ENCODE assay signal across 9 cellular contexts in genomic region chr1:235867903-235868469, GRCh38. TPM values are rescaled to one million over a fixed set of nuclear protein-coding genes. Genes with fewer than 3 reads are reported as not detected.
DNase-seq lines count a peak whose midpoint lies in the region; ATAC-seq and TF ChIP-seq lines count a peak whose summit lies in the region.
"Had no signal": no experiment of that assay in that cellular context is flagged by ENCODE, and none has a peak within 500 bp of the region (broad histone marks: within the 10 kb centered on the region; RNA-seq: fewer than 3 reads in every experiment).

No MANE protein-coding gene starts in this region.

- TF ChIP-seq CTCF in GM06990 (IDR thresholded peaks at IDR 0.05; ENCODE audit: insufficient read depth, low read length, poor library complexity, severe bottlenecking) (no peak), GM23338 (conservative IDR thresholded peaks at IDR 0.05; ENCODE audit: low read depth in 2 of 2) (no peak), spleen (IDR thresholded peaks at IDR 0.05 in 8 of 11, conservative IDR thresholded peaks at IDR 0.05 in 3 of 11) (no peak)

- H3K4me3 ChIP-seq in GM06990 (replicated peaks; ENCODE audit: low read depth, low read length): peak overlapping the region; percentile 89
- peak overlapping the region; percentile 72 for H3K4me3 ChIP-seq in GM23338
- peak overlapping the region in 6 of 8 donors; percentile 11 to 97 (median 88) for H3K4me3 ChIP-seq in spleen

- DNase-seq in GM06990 (ENCODE audit: extremely low read depth, insufficient read length) (peak; percentile 76), GM23338 (ENCODE audit: low spot score) (no peak), SKM-1 (lab: John Stamatoyannopoulos, UW; ENCODE audit: unreplicated experiment) (peak; percentile 42), spleen (no peak), C1 segment of cervical spinal cord (lab: John Stamatoyannopoulos, UW) (no peak), NCI-H1694 (lab: John Stamatoyannopoulos, UW) (no peak), NCI-H146 treated with DMSO at 0.1 percent for 48 hours (lab: John Stamatoyannopoulos, UW; ENCODE audit: unreplicated experiment) (no peak)
- peak; percentile 44 to 54 (median 49) for DNase-seq in effector memory CD8-positive, alpha-beta T cell
- DNase-seq: IMR-90 had no signal

- 21 to 40% (median 33%) methylated on average over 9 of the region's 9 CpGs for WGBS in spleen, 5 donors

- no peak overlapping the region for H3K27ac ChIP-seq in GM23338 (ENCODE audit: low read depth)
- peak overlapping the region; percentile 94 to 100 (median 98) for H3K27ac ChIP-seq in spleen

- no peaks in the 10 kb centered on the region for H3K36me3 Mint-ChIP-seq in GM23338 (ENCODE audit: low read depth)
- H3K36me3 Mint-ChIP-seq in effector memory CD8-positive, alpha-beta T cell (ENCODE audit: insufficient read depth): peaks cover 54% of the 10 kb centered on the region

- peak overlapping the region; percentile 92 for H3K4me3 Mint-ChIP-seq in GM23338
- peak overlapping the region; percentile 95 to 100 for H3K4me3 Mint-ChIP-seq in effector memory CD8-positive, alpha-beta T cell

- peak overlapping the region; percentile 100 for H2AFZ ChIP-seq in GM23338

- no peak for ATAC-seq in GM23338
- peak; percentile 48 for ATAC-seq in effector memory CD8-positive, alpha-beta T cell (replicated peaks)

- no peaks in the 10 kb centered on the region for H3K9me3 Mint-ChIP-seq in GM23338
- no peaks in the 10 kb centered on the region for H3K9me3 Mint-ChIP-seq in effector memory CD8-positive, alpha-beta T cell

- H3K9me2 ChIP-seq in GM23338 (ENCODE audit: insufficient read depth): no peaks in the 10 kb centered on the region

- no peak overlapping the region for H3K27ac Mint-ChIP-seq in GM23338
- H3K27ac Mint-ChIP-seq in effector memory CD8-positive, alpha-beta T cell: peak overlapping the region in 1 of 2 donors; percentile 100

- no peaks in the 10 kb centered on the region for H3K79me2 ChIP-seq in GM23338 (replicated peaks; ENCODE audit: insufficient read depth)

- peaks cover 13% of the 10 kb centered on the region for H3K4me1 Mint-ChIP-seq in GM23338
- H3K4me1 Mint-ChIP-seq in effector memory CD8-positive, alpha-beta T cell (ENCODE audit: low read depth in 2 of 2): peaks cover 44 to 58% of the 10 kb centered on the region in 2 donors

- H3K4me2 ChIP-seq in GM23338: peak overlapping the region; percentile 94

- no peak for TF ChIP-seq POLR2A in spleen (IDR thresholded peaks at IDR 0.05)

- H3K36me3 ChIP-seq in GM06990 (ENCODE audit: control insufficient read depth, insufficient read depth, low read length) (no peaks in the 10 kb centered on the region), GM23338 (ENCODE audit: insufficient read depth) (no peaks in the 10 kb centered on the region), spleen (no peaks in the 10 kb centered on the region)

- H3K27me3 ChIP-seq in GM06990 (replicated peaks; ENCODE audit: control insufficient read depth, insufficient read depth, low read length) (no peaks in the 10 kb centered on the region), GM23338 (ENCODE audit: insufficient read depth) (peaks cover 27% of the 10 kb centered on the region), spleen (replicated peaks in 1 of 7) (no peaks in the 10 kb centered on the region)

- H3F3A ChIP-seq in GM23338 (replicated peaks; ENCODE audit: low read depth): peaks cover 5% of the 10 kb centered on the region; the same call in 1 of the 2 replicates

- intact Hi-C loops in spleen (cut with DNase I; ENCODE audit: low total_unique reads): no loop called here

- peaks cover 20% of the 10 kb centered on the region for H3K27me3 Mint-ChIP-seq in GM23338 (ENCODE audit: insufficient read depth, low read depth, poor library complexity)
- H3K27me3 Mint-ChIP-seq in effector memory CD8-positive, alpha-beta T cell: no peaks in the 10 kb centered on the region

- H3K4me1 ChIP-seq in GM23338 (ENCODE audit: insufficient read depth) (peaks cover 8% of the 10 kb centered on the region; the same call in 1 of the 2 replicates), spleen (peaks cover 19 to 79% (median 50%) of the 10 kb centered on the region in 6 donors)

- H3K9me3 ChIP-seq in spleen: no peaks in the 10 kb centered on the region

- no peaks in the 10 kb centered on the region for H4K20me1 ChIP-seq in GM23338 (replicated peaks; ENCODE audit: insufficient read depth)

TF ChIP-seq in GM23338, 12 proteins besides CTCF, POLR2A, EP300 and RAD21 (continues in another document):
- TF ChIP-seq, protein P1, sequence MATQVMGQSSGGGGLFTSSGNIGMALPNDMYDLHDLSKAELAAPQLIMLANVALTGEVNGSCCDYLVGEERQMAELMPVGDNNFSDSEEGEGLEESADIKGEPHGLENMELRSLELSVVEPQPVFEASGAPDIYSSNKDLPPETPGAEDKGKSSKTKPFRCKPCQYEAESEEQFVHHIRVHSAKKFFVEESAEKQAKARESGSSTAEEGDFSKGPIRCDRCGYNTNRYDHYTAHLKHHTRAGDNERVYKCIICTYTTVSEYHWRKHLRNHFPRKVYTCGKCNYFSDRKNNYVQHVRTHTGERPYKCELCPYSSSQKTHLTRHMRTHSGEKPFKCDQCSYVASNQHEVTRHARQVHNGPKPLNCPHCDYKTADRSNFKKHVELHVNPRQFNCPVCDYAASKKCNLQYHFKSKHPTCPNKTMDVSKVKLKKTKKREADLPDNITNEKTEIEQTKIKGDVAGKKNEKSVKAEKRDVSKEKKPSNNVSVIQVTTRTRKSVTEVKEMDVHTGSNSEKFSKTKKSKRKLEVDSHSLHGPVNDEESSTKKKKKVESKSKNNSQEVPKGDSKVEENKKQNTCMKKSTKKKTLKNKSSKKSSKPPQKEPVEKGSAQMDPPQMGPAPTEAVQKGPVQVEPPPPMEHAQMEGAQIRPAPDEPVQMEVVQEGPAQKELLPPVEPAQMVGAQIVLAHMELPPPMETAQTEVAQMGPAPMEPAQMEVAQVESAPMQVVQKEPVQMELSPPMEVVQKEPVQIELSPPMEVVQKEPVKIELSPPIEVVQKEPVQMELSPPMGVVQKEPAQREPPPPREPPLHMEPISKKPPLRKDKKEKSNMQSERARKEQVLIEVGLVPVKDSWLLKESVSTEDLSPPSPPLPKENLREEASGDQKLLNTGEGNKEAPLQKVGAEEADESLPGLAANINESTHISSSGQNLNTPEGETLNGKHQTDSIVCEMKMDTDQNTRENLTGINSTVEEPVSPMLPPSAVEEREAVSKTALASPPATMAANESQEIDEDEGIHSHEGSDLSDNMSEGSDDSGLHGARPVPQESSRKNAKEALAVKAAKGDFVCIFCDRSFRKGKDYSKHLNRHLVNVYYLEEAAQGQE (IDR thresholded peaks at IDR 0.05; ENCODE audit: unreplicated experiment): no peak
- TF ChIP-seq ZNF114 (CRISPR knock-in tag; IDR thresholded peaks at IDR 0.05) (no peak), EZH2phosphoT487 (IDR thresholded peaks at IDR 0.05; ENCODE audit: unreplicated experiment) (no peak), ZNF331 (CRISPR knock-in tag; IDR thresholded peaks at IDR 0.05; ENCODE audit: low read depth) (no peak), NANOG (IDR thresholded peaks at IDR 0.05; ENCODE audit: borderline replicate concordance) (no peak)

RNA-seq across cellular contexts. Expression of gene LYST, which starts 1.3 kb away (rescaled TPM):
- 0.16 and 1.0 TPM in 2 replicates for total RNA-seq in GM23338 (2014; rRNA removed; shearing (Covaris generic))
- polyA plus RNA-seq in GM23338 (2016; fragmentation: Nextera tagmentation; extraction: Ambion mirVana): 0.14 and 0.21 TPM in 2 replicates
- 100 to 1,000 TPM in 5 of 7 donors, 10 to 100 TPM in 2; 76.9 to 169 (median 109) TPM for total RNA-seq in spleen
- polyA plus RNA-seq in spleen: 10 to 100 TPM in 1 of 3 donors, 1 to 10 TPM in 2; 9.0 to 11.8 (median 9.9) TPM

Comparison
In these comparisons a context has a peak if more than half of its experiments do, and no peak if none do; other contexts are left out.
1. DNase-seq: peak in GM06990 (single experiment), SKM-1 (single experiment) and effector memory CD8-positive, alpha-beta T cell (3 of 3); none in GM23338 (single experiment), spleen (single experiment), C1 segment of cervical spinal cord (0 of 14), NCI-H1694 (single experiment) and NCI-H146 treated with DMSO at 0.1 percent for 48 hours (single experiment).
2. RNA of gene LYST, which starts 1.3 kb away (total RNA-seq): 76.9 to 169 TPM in spleen; 0.16 to 1.0 TPM in GM23338; every median in the first group is over 10 times any median in the second.
3. Peak in every context shown above with its lines, with median percentiles within 50 percentile points of each other: H3K4me3 ChIP-seq.